Comparison of ENCODE assay signal across 1 cellular context in genomic region chr3:119580148-119580760, GRCh38.
A peak's percentile ranks its signal among the peaks of the same experiment; 100 is the strongest.
TF ChIP-seq lines count a peak whose summit lies in the region.

No MANE protein-coding gene starts in this region.

TF ChIP-seq in GM12878, 131 proteins besides CTCF, POLR2A, EP300 and RAD21 (continued from another document):
- TF ChIP-seq, protein P1, sequence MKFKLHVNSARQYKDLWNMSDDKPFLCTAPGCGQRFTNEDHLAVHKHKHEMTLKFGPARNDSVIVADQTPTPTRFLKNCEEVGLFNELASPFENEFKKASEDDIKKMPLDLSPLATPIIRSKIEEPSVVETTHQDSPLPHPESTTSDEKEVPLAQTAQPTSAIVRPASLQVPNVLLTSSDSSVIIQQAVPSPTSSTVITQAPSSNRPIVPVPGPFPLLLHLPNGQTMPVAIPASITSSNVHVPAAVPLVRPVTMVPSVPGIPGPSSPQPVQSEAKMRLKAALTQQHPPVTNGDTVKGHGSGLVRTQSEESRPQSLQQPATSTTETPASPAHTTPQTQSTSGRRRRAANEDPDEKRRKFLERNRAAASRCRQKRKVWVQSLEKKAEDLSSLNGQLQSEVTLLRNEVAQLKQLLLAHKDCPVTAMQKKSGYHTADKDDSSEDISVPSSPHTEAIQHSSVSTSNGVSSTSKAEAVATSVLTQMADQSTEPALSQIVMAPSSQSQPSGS (IDR thresholded peaks at IDR 0.05; ENCODE audit: low read length) = peak; percentile 48
- TF ChIP-seq BCL11A (IDR thresholded peaks at IDR 0.05; ENCODE audit: low read depth, low read length) = no peak
- TF ChIP-seq IKZF2 (IDR thresholded peaks at IDR 0.05) = no peak
- TF ChIP-seq POU2F2 (IDR thresholded peaks at IDR 0.05; ENCODE audit: borderline replicate concordance, low read depth, low read length) = peak; percentile 53; the same call in 1 of the 3 replicates
- 0 out of 2 replicates have a peak, but pooled peaks have one; percentile 39 for TF ChIP-seq GABPA (IDR thresholded peaks at IDR 0.05; ENCODE audit: low read depth)
